Comparison of ENCODE assay signal across 17 cellular contexts in the genomic region with DNA sequence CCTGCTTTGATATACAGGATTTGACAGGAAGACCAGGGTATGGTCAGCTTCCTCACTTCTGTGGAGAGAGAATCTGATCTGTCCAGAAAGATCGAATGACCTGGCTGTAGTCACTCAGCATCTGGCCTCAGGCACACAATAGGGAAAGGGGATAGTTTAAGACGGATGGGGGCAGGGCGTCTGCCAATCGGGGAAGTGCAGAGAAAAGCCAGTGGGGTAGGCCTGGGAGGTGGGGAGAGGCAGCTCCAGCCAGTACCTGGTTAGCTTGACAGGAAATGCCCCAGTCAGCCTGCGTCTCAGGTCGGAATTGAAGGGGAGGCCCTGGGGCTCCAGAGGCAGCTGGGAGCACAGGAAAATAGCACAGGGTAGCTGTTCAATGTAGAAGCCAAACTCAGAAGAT. TPM values are rescaled to one million over a fixed set of nuclear protein-coding genes. Genes with fewer than 3 reads are reported as not detected.
DNase-seq lines count a peak whose midpoint lies in the region; ATAC-seq and TF ChIP-seq lines count a peak whose summit lies in the region.
"Had no signal": no experiment of that assay in that cellular context is flagged by ENCODE, and none has a peak within 500 bp of the region (broad histone marks: within the 10 kb centered on the region; RNA-seq: fewer than 3 reads in every experiment).

No MANE protein-coding gene starts in this region.

- POLR2A ChIA-PET in activated naive CD8-positive, alpha-beta T cell treated with anti-CD3 and anti-CD28 coated beads, Interleukin-2, amount 10 ng/mL, durations not matched to agents 7 days and 5 days (lab: Charles Lee) = no interaction called here

- in situ Hi-C loops in GM13976 (cut with MboI; ENCODE audit: low sequenced_read_pairs, unreplicated experiment) = no loop called here

- CTCF ChIA-PET in activated naive CD4-positive, alpha-beta T cell treated with anti-CD3 and anti-CD28 coated beads, Interleukin-2, amount 10 ng/mL, durations not matched to agents 7 days and 5 days (lab: Charles Lee) = interaction anchor here (0.6 to 1.3 kb wide), 3 partner anchors 11 to 113 kb away, joined by 3 to 5 read pairs (median 3); no protein-coding TSS in a partner anchor

- H3K27ac Mint-ChIP-seq in activated naive CD4-positive, alpha-beta T cell treated with anti-CD3 and anti-CD28 coated beads, Interleukin-2, amount 50 U/mL, for 72 hours = peak overlapping the region; percentile 40 to 87
- no peak overlapping the region for H3K27ac Mint-ChIP-seq in activated naive CD4-positive, alpha-beta T cell treated with anti-CD3 and anti-CD28 coated beads, Interleukin-2, amount 10 ng/mL, durations not matched to agents 7 days and 5 days
- H3K27ac Mint-ChIP-seq in activated naive CD8-positive, alpha-beta T cell treated with anti-CD3 and anti-CD28 coated beads, Interleukin-2, amount 10 ng/mL, durations not matched to agents 7 days and 5 days = peak overlapping the region; percentile 62
- H3K27ac Mint-ChIP-seq in stimulated activated naive CD8-positive, alpha-beta T cell treated with anti-CD3 and anti-CD28 coated beads, Interleukin-15, amount 100 ng/mL, for 72 hours = peak overlapping the region; percentile 68 to 91
- H3K27ac Mint-ChIP-seq: activated B cell treated with CpG ODN at 0.5 μM for 24 hours had no signal

- no peak for ATAC-seq in activated naive CD4-positive, alpha-beta T cell treated with anti-CD3 and anti-CD28 coated beads, Interleukin-2, amount 50 U/mL, for 72 hours
- no peak for ATAC-seq in activated naive CD8-positive, alpha-beta T cell treated with anti-CD3 and anti-CD28 coated beads, Interleukin-2, amount 10 ng/mL, durations not matched to agents 7 days and 5 days (ENCODE audit: low read depth)
- ATAC-seq in stimulated activated naive CD8-positive, alpha-beta T cell treated with anti-CD3 and anti-CD28 coated beads, Interleukin-15, amount 100 ng/mL, for 72 hours = no peak
- no peak for ATAC-seq in GM18511 (IDR thresholded peaks at IDR 0.05; ENCODE audit: unreplicated experiment)
- ATAC-seq: heart left ventricle had no signal

- peaks cover 7 to 22% of the 10 kb centered on the region in 2 donors for H3K36me3 Mint-ChIP-seq in activated naive CD4-positive, alpha-beta T cell treated with anti-CD3 and anti-CD28 coated beads, Interleukin-2, amount 50 U/mL, for 72 hours
- H3K36me3 Mint-ChIP-seq in activated naive CD4-positive, alpha-beta T cell treated with anti-CD3 and anti-CD28 coated beads, Interleukin-2, amount 10 ng/mL, durations not matched to agents 7 days and 5 days = peaks cover 14% of the 10 kb centered on the region
- peaks cover 19% of the 10 kb centered on the region for H3K36me3 Mint-ChIP-seq in activated naive CD8-positive, alpha-beta T cell treated with anti-CD3 and anti-CD28 coated beads, Interleukin-2, amount 10 ng/mL, durations not matched to agents 7 days and 5 days

- no peak for DNase-seq in activated naive CD4-positive, alpha-beta T cell treated with anti-CD3 and anti-CD28 coated beads, Interleukin-2, amount 50 U/mL, for 72 hours (ENCODE audit: low spot score in 2 of 2)
- DNase-seq in activated naive CD4-positive, alpha-beta T cell treated with anti-CD3 and anti-CD28 coated beads, Interleukin-2, amount 10 ng/mL, durations not matched to agents 7 days and 5 days = no peak
- DNase-seq in activated naive CD8-positive, alpha-beta T cell treated with anti-CD3 and anti-CD28 coated beads, Interleukin-2, amount 10 ng/mL, durations not matched to agents 7 days and 5 days = no peak
- DNase-seq in iPS-NIHi7 (ENCODE audit: extremely low spot score) (peak; percentile 85), GM13976 (ENCODE audit: low spot score) (no peak), amniotic stem cell (lab: John Stamatoyannopoulos, UW) (no peak)
- DNase-seq in stimulated activated naive CD8-positive, alpha-beta T cell treated with anti-CD3 and anti-CD28 coated beads, Interleukin-15, amount 100 ng/mL, for 72 hours = no peak
- DNase-seq: activated B cell treated with CpG ODN at 0.5 μM for 24 hours; activated T-cell treated with anti-CD3 and anti-CD28 coated beads, Interleukin-2, amount 50 U/mL, for 48 hours; heart left ventricle; NCI-H1048; stimulated activated CD4-positive, alpha-beta T cell treated with anti-CD3 and anti-CD28 coated beads, Interleukin-15, amount 100 ng/mL, for 24 hours had no signal

- peaks cover 12% of the 10 kb centered on the region for H3K4me1 Mint-ChIP-seq in activated naive CD4-positive, alpha-beta T cell treated with anti-CD3 and anti-CD28 coated beads, Interleukin-2, amount 10 ng/mL, durations not matched to agents 7 days and 5 days
- H3K4me1 Mint-ChIP-seq in activated naive CD8-positive, alpha-beta T cell treated with anti-CD3 and anti-CD28 coated beads, Interleukin-2, amount 10 ng/mL, durations not matched to agents 7 days and 5 days = peaks cover 14% of the 10 kb centered on the region
- peaks cover 16% of the 10 kb centered on the region for H3K4me1 Mint-ChIP-seq in stimulated activated naive CD8-positive, alpha-beta T cell treated with anti-CD3 and anti-CD28 coated beads, Interleukin-15, amount 100 ng/mL, for 72 hours
- H3K4me1 Mint-ChIP-seq: activated B cell treated with CpG ODN at 0.5 μM for 24 hours had no signal

- H3K4me3 Mint-ChIP-seq in activated naive CD4-positive, alpha-beta T cell treated with anti-CD3 and anti-CD28 coated beads, Interleukin-2, amount 10 ng/mL, durations not matched to agents 7 days and 5 days = no peak overlapping the region
- H3K4me3 Mint-ChIP-seq in activated naive CD8-positive, alpha-beta T cell treated with anti-CD3 and anti-CD28 coated beads, Interleukin-2, amount 10 ng/mL, durations not matched to agents 7 days and 5 days = no peak overlapping the region
- H3K4me3 Mint-ChIP-seq in stimulated activated naive CD8-positive, alpha-beta T cell treated with anti-CD3 and anti-CD28 coated beads, Interleukin-15, amount 100 ng/mL, for 72 hours = no peak overlapping the region
- H3K4me3 Mint-ChIP-seq: activated B cell treated with CpG ODN at 0.5 μM for 24 hours, brain had no signal

- no peaks in the 10 kb centered on the region for H3K27me3 Mint-ChIP-seq in activated naive CD4-positive, alpha-beta T cell treated with anti-CD3 and anti-CD28 coated beads, Interleukin-2, amount 10 ng/mL, durations not matched to agents 7 days and 5 days
- H3K27me3 Mint-ChIP-seq in activated naive CD8-positive, alpha-beta T cell treated with anti-CD3 and anti-CD28 coated beads, Interleukin-2, amount 10 ng/mL, durations not matched to agents 7 days and 5 days = no peaks in the 10 kb centered on the region
- no peaks in the 10 kb centered on the region for H3K27me3 Mint-ChIP-seq in stimulated activated naive CD8-positive, alpha-beta T cell treated with anti-CD3 and anti-CD28 coated beads, Interleukin-15, amount 100 ng/mL, for 72 hours
- H3K27me3 Mint-ChIP-seq: activated B cell treated with CpG ODN at 0.5 μM for 24 hours, brain had no signal

- TF ChIP-seq CTCF in GM13976 (IDR thresholded peaks at IDR 0.05; ENCODE audit: borderline replicate concordance, control extremely low read depth, extremely low read depth, insufficient read depth, missing control alignments) = no peak

- no peaks in the 10 kb centered on the region for H3K9me3 Mint-ChIP-seq in activated naive CD4-positive, alpha-beta T cell treated with anti-CD3 and anti-CD28 coated beads, Interleukin-2, amount 50 U/mL, for 72 hours
- no peaks in the 10 kb centered on the region for H3K9me3 Mint-ChIP-seq in activated naive CD4-positive, alpha-beta T cell treated with anti-CD3 and anti-CD28 coated beads, Interleukin-2, amount 10 ng/mL, durations not matched to agents 7 days and 5 days
- peaks cover 3% of the 10 kb centered on the region for H3K9me3 Mint-ChIP-seq in activated naive CD8-positive, alpha-beta T cell treated with anti-CD3 and anti-CD28 coated beads, Interleukin-2, amount 10 ng/mL, durations not matched to agents 7 days and 5 days
- no peaks in the 10 kb centered on the region for H3K9me3 Mint-ChIP-seq in stimulated activated naive CD8-positive, alpha-beta T cell treated with anti-CD3 and anti-CD28 coated beads, Interleukin-15, amount 100 ng/mL, for 72 hours
- H3K9me3 Mint-ChIP-seq: activated B cell treated with CpG ODN at 0.5 μM for 24 hours had no signal

RNA-seq across cellular contexts. Expression of a gene that starts 12.4 kb away (rescaled TPM):
- 10 to 100 TPM; 25.9 to 37.3 TPM for total RNA-seq in activated naive CD4-positive, alpha-beta T cell treated with anti-CD3 and anti-CD28 coated beads, Interleukin-2, amount 50 U/mL, for 72 hours
- total RNA-seq in activated naive CD8-positive, alpha-beta T cell treated with anti-CD3 and anti-CD28 coated beads, Interleukin-2, amount 10 ng/mL, durations not matched to agents 7 days and 5 days = 10 to 100 TPM; 31.7 to 37.4 TPM

RNA-seq across cellular contexts. Expression of a gene that starts 22.3 kb away (rescaled TPM):
- not detected for total RNA-seq in activated naive CD4-positive, alpha-beta T cell treated with anti-CD3 and anti-CD28 coated beads, Interleukin-2, amount 50 U/mL, for 72 hours
- not detected for total RNA-seq in activated naive CD8-positive, alpha-beta T cell treated with anti-CD3 and anti-CD28 coated beads, Interleukin-2, amount 10 ng/mL, durations not matched to agents 7 days and 5 days
- total RNA-seq: activated B cell treated with CpG ODN at 0.5 μM for 24 hours, heart left ventricle, lung microvascular endothelial cell, SJSA1, urinary bladder had no signal

RNA-seq across cellular contexts. Expression of a gene that starts 32.4 kb away (rescaled TPM):
- total RNA-seq in activated naive CD4-positive, alpha-beta T cell treated with anti-CD3 and anti-CD28 coated beads, Interleukin-2, amount 50 U/mL, for 72 hours = 10 to 100 TPM; 32.2 to 32.5 TPM
- total RNA-seq in activated naive CD8-positive, alpha-beta T cell treated with anti-CD3 and anti-CD28 coated beads, Interleukin-2, amount 10 ng/mL, durations not matched to agents 7 days and 5 days = 10 to 100 TPM; 29.1 to 32.2 TPM

RNA-seq across cellular contexts. Expression of a gene that starts 44.1 kb away (rescaled TPM):
- not detected for total RNA-seq in activated naive CD4-positive, alpha-beta T cell treated with anti-CD3 and anti-CD28 coated beads, Interleukin-2, amount 50 U/mL, for 72 hours
- total RNA-seq in activated naive CD8-positive, alpha-beta T cell treated with anti-CD3 and anti-CD28 coated beads, Interleukin-2, amount 10 ng/mL, durations not matched to agents 7 days and 5 days = under 1 TPM in 1 of 2 experiments, not detected in 1; 0.20 TPM
- total RNA-seq: activated B cell treated with CpG ODN at 0.5 μM for 24 hours, heart left ventricle, lung microvascular endothelial cell, SJSA1, urinary bladder had no signal

RNA-seq across cellular contexts. Expression of a gene that starts 48.6 kb away (rescaled TPM):
- total RNA-seq in activated naive CD4-positive, alpha-beta T cell treated with anti-CD3 and anti-CD28 coated beads, Interleukin-2, amount 50 U/mL, for 72 hours = not detected
- not detected for total RNA-seq in activated naive CD8-positive, alpha-beta T cell treated with anti-CD3 and anti-CD28 coated beads, Interleukin-2, amount 10 ng/mL, durations not matched to agents 7 days and 5 days
- total RNA-seq: activated B cell treated with CpG ODN at 0.5 μM for 24 hours, heart left ventricle, lung microvascular endothelial cell, SJSA1, urinary bladder had no signal
